1 cellular context compared by ENCODE assay signal in genomic region chr7:7183061-7183832, GRCh38.
TF ChIP-seq lines count a peak whose summit lies in the region.

No MANE protein-coding gene starts in this region.

TF ChIP-seq in HEK293, 187 proteins besides CTCF, POLR2A, EP300 and RAD21 (continued from another document):
- TF ChIP-seq, protein P1, sequence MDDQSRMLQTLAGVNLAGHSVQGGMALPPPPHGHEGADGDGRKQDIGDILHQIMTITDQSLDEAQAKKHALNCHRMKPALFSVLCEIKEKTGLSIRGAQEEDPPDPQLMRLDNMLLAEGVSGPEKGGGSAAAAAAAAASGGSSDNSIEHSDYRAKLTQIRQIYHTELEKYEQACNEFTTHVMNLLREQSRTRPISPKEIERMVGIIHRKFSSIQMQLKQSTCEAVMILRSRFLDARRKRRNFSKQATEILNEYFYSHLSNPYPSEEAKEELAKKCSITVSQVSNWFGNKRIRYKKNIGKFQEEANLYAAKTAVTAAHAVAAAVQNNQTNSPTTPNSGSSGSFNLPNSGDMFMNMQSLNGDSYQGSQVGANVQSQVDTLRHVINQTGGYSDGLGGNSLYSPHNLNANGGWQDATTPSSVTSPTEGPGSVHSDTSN (CRISPR knock-in tag; IDR thresholded peaks at IDR 0.05), result no peak
- TF ChIP-seq ZNF596 (tag by site-specific recombination; IDR thresholded peaks at IDR 0.05) (no peak), ZFP69B (tag by site-specific recombination; IDR thresholded peaks at IDR 0.05) (peak; percentile 81), ZNF837 (tag by site-specific recombination; IDR thresholded peaks at IDR 0.05) (no peak), ZNF549 (tag by site-specific recombination; IDR thresholded peaks at IDR 0.05) (no peak), ZIC2 (tag by site-specific recombination; IDR thresholded peaks at IDR 0.05) (no peak), RBAK (tag by site-specific recombination; IDR thresholded peaks at IDR 0.05) (no peak), ZNF169 (tag by site-specific recombination; IDR thresholded peaks at IDR 0.05) (no peak), KLF8 (tag by site-specific recombination; IDR thresholded peaks at IDR 0.05) (0 out of 2 replicates have a peak, but pooled peaks have one; percentile 4), ZFP37 (tag by site-specific recombination; IDR thresholded peaks at IDR 0.05) (0 out of 2 replicates have a peak, but pooled peaks have one; percentile 1), EGR2 (tag by site-specific recombination; IDR thresholded peaks at IDR 0.05; ENCODE audit: low read depth) (no peak), ZNF324 (tag by site-specific recombination; IDR thresholded peaks at IDR 0.05) (no peak), IKZF3 (tag by site-specific recombination; IDR thresholded peaks at IDR 0.05) (no peak), ZNF394 (tag by site-specific recombination; IDR thresholded peaks at IDR 0.05; ENCODE audit: borderline replicate concordance) (no peak), ZNF10 (tag by site-specific recombination; IDR thresholded peaks at IDR 0.05) (no peak), ZNF658 (tag by site-specific recombination; IDR thresholded peaks at IDR 0.05) (no peak), ZNF561 (tag by site-specific recombination; IDR thresholded peaks at IDR 0.05; ENCODE audit: borderline replicate concordance) (0 out of 2 replicates have a peak, but pooled peaks have one; percentile 24), SCRT2 (tag by site-specific recombination; IDR thresholded peaks at IDR 0.05) (0 out of 2 replicates have a peak, but pooled peaks have one; percentile 50), SP7 (tag by site-specific recombination; IDR thresholded peaks at IDR 0.05) (no peak), ZNF335 (tag by site-specific recombination; conservative IDR thresholded peaks at IDR 0.05) (peak; percentile 84), ZNF354C (tag by site-specific recombination; IDR thresholded peaks at IDR 0.05; ENCODE audit: borderline replicate concordance, low read depth) (no peak), ZNF544 (tag by site-specific recombination; IDR thresholded peaks at IDR 0.05) (no peak)
- TF ChIP-seq, protein P2, sequence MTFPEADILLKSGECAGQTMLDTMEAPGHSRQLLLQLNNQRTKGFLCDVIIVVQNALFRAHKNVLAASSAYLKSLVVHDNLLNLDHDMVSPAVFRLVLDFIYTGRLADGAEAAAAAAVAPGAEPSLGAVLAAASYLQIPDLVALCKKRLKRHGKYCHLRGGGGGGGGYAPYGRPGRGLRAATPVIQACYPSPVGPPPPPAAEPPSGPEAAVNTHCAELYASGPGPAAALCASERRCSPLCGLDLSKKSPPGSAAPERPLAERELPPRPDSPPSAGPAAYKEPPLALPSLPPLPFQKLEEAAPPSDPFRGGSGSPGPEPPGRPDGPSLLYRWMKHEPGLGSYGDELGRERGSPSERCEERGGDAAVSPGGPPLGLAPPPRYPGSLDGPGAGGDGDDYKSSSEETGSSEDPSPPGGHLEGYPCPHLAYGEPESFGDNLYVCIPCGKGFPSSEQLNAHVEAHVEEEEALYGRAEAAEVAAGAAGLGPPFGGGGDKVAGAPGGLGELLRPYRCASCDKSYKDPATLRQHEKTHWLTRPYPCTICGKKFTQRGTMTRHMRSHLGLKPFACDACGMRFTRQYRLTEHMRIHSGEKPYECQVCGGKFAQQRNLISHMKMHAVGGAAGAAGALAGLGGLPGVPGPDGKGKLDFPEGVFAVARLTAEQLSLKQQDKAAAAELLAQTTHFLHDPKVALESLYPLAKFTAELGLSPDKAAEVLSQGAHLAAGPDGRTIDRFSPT (tag by site-specific recombination; IDR thresholded peaks at IDR 0.05), result no peak
- TF ChIP-seq, protein P3, sequence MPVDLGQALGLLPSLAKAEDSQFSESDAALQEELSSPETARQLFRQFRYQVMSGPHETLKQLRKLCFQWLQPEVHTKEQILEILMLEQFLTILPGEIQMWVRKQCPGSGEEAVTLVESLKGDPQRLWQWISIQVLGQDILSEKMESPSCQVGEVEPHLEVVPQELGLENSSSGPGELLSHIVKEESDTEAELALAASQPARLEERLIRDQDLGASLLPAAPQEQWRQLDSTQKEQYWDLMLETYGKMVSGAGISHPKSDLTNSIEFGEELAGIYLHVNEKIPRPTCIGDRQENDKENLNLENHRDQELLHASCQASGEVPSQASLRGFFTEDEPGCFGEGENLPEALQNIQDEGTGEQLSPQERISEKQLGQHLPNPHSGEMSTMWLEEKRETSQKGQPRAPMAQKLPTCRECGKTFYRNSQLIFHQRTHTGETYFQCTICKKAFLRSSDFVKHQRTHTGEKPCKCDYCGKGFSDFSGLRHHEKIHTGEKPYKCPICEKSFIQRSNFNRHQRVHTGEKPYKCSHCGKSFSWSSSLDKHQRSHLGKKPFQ (tag by site-specific recombination; IDR thresholded peaks at IDR 0.05), result no peak
- TF ChIP-seq, protein P4, sequence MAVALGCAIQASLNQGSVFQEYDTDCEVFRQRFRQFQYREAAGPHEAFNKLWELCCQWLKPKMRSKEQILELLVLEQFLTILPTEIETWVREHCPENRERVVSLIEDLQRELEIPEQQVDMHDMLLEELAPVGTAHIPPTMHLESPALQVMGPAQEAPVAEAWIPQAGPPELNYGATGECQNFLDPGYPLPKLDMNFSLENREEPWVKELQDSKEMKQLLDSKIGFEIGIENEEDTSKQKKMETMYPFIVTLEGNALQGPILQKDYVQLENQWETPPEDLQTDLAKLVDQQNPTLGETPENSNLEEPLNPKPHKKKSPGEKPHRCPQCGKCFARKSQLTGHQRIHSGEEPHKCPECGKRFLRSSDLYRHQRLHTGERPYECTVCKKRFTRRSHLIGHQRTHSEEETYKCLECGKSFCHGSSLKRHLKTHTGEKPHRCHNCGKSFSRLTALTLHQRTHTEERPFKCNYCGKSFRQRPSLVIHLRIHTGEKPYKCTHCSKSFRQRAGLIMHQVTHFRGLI (tag by site-specific recombination; IDR thresholded peaks at IDR 0.05), result peak; percentile 77; the same call in 1 of the 2 replicates
